8 cellular contexts compared by ENCODE assay signal in genomic region chr10:98467506-98468318, GRCh38. TPM values are rescaled to one million over a fixed set of nuclear protein-coding genes. Genes with fewer than 3 reads are reported as not detected.
A peak's percentile ranks its signal among the peaks of the same experiment; 100 is the strongest.
DNase-seq lines count a peak whose midpoint lies in the region; ATAC-seq and TF ChIP-seq lines count a peak whose summit lies in the region.

No MANE protein-coding gene starts in this region.

- peak overlapping the region; percentile 59 to 77; a peak in 3 of 5 replicates for H3K4me3 Mint-ChIP-seq in H9
- peak overlapping the region; percentile 96 for H3K4me3 Mint-ChIP-seq in activated naive CD8-positive, alpha-beta T cell

- intact Hi-C loops in Right ventricle myocardium superior (cut with DNase I) (loop anchor here (5.0 to 10.0 kb wide), 2 partner anchors 197 to 780 kb away; no protein-coding TSS in a partner anchor), ovary (cut with DNase I) (loop anchor here (5.0 to 10.0 kb wide), 4 partner anchors 200 to 780 kb away; partner anchors contain the start of gene HPSE2 (in 1 of the 4))

- ATAC-seq in Right ventricle myocardium superior (ENCODE audit: poor library complexity) (peak; percentile 97), upper lobe of left lung (ENCODE audit: low FRiP score in 2 of 2) (peak; percentile 93 to 98)

- H2BK15ac ChIP-seq in H9 (ENCODE audit: low read depth, low read length): no peak overlapping the region

- H3K4me3 ChIP-seq in ovary (peak overlapping the region; percentile 45), upper lobe of left lung (peak overlapping the region; percentile 41 to 68 (median 49))

- H3K27me3 ChIP-seq in H9 (ENCODE audit: insufficient read depth, low read length) (no peaks in the 10 kb centered on the region), ovary (no peaks in the 10 kb centered on the region), upper lobe of left lung (no peaks in the 10 kb centered on the region)

- H3T11ph ChIP-seq in H9 (ENCODE audit: low read length): no peak overlapping the region

- no peaks in the 10 kb centered on the region; the same call in 1 of the 2 replicates for H3K4me1 ChIP-seq in H9 (ENCODE audit: insufficient read depth, low read length)
- peaks cover 9% of the 10 kb centered on the region for H3K4me1 ChIP-seq in ovary (ENCODE audit: insufficient read depth)
- H3K4me1 ChIP-seq in upper lobe of left lung: peaks cover 3 to 13% (median 7%) of the 10 kb centered on the region in 4 donors

- no peak overlapping the region for H2AFZ ChIP-seq in H9 (ENCODE audit: low read length)

- H3K4me1 Mint-ChIP-seq in H9: peaks cover 27 to 35% of the 10 kb centered on the region in 2 experiments
- peaks cover 2% of the 10 kb centered on the region for H3K4me1 Mint-ChIP-seq in activated naive CD8-positive, alpha-beta T cell (ENCODE audit: low read depth)

- H3K27ac ChIP-seq in H9 (ENCODE audit: insufficient read length, low read depth, low read length) (no peak overlapping the region), ovary (no peak overlapping the region), upper lobe of left lung (no peak overlapping the region)

- no peaks in the 10 kb centered on the region for H3K23me2 ChIP-seq in H9 (ENCODE audit: insufficient read length, low read depth, low read length, poor library complexity, severe bottlenecking)

- no peak overlapping the region for H2BK20ac ChIP-seq in H9 (ENCODE audit: low read depth, low read length, poor library complexity, severe bottlenecking)

- WGBS in H9 (ENCODE audit: extremely low coverage, insufficient read length, low lambda C conversion rate): no CpG with 5 or more reads among the region's 44 CpGs
- WGBS in ovary, 3 donors: 3 to 5% (median 4%) methylated on average over 44 of the region's 44 CpGs
- WGBS in upper lobe of left lung, 2 donors: 3 to 5% methylated on average over 7 to 38 of the region's 44 CpGs

- no peak overlapping the region for H3K56ac ChIP-seq in H9 (ENCODE audit: insufficient read length, low read depth, low read length)

- no peak overlapping the region for H3K9ac ChIP-seq in H9 (ENCODE audit: extremely low read depth, insufficient read length, low read length)

- no peak for TF ChIP-seq EP300 in ovary (IDR thresholded peaks at IDR 0.05)
- TF ChIP-seq EP300 in upper lobe of left lung (IDR thresholded peaks at IDR 0.05): no peak

- H3K4ac ChIP-seq in H9 (ENCODE audit: low read depth, low read length): no peak overlapping the region

- no peak overlapping the region for H3K23ac ChIP-seq in H9 (ENCODE audit: insufficient read length, low read depth, low read length)

- no peaks in the 10 kb centered on the region for H3K79me2 ChIP-seq in H9 (ENCODE audit: insufficient read depth, low read length)

- H4K5ac ChIP-seq in H9 (ENCODE audit: insufficient read length, low read depth, low read length): no peak overlapping the region

- peak; percentile 69 for DNase-seq in GM04504 (ENCODE audit: low read depth)
- DNase-seq in H9: peak; percentile 79
- peak; percentile 92 for DNase-seq in LoVo (ENCODE audit: low spot score)
- DNase-seq in SK-N-DZ (ENCODE audit: low spot score): peak; percentile 74
- peak; percentile 74 for DNase-seq in Right ventricle myocardium superior
- peak; percentile 68 to 77 (median 72) for DNase-seq in ovary
- peak; percentile 83 to 86 for DNase-seq in upper lobe of left lung

- H3K27ac Mint-ChIP-seq in H9: no peak overlapping the region; a peak in 1 of 7 replicates
- peak overlapping the region; percentile 79 for H3K27ac Mint-ChIP-seq in activated naive CD8-positive, alpha-beta T cell

- no peaks in the 10 kb centered on the region for H3K79me1 ChIP-seq in H9 (ENCODE audit: insufficient read depth, low read depth, low read length, poor library complexity, severe bottlenecking)

- no peaks in the 10 kb centered on the region; a peak in 1 of 7 replicates for H3K36me3 Mint-ChIP-seq in H9 (ENCODE audit: insufficient read depth in 1 of 3, low read depth in 3 of 3)
- no peaks in the 10 kb centered on the region for H3K36me3 Mint-ChIP-seq in activated naive CD8-positive, alpha-beta T cell

- peak; percentile 92 for TF ChIP-seq CTCF in H9 (conservative IDR thresholded peaks at IDR 0.05)
- TF ChIP-seq CTCF in ovary (IDR thresholded peaks at IDR 0.05): peak; percentile 65 to 67 (median 66)
- TF ChIP-seq CTCF in upper lobe of left lung (IDR thresholded peaks at IDR 0.05): peak; percentile 71 to 91 (median 82)

- no peak overlapping the region for H4K8ac ChIP-seq in H9 (replicated peaks; ENCODE audit: insufficient read length, low read depth, low read length)

- no peaks in the 10 kb centered on the region for H3K36me3 ChIP-seq in ovary
- no peaks in the 10 kb centered on the region for H3K36me3 ChIP-seq in upper lobe of left lung

- H3K9me3 Mint-ChIP-seq in H9: no peaks in the 10 kb centered on the region
- no peaks in the 10 kb centered on the region for H3K9me3 Mint-ChIP-seq in activated naive CD8-positive, alpha-beta T cell (ENCODE audit: low read depth)

- no peak overlapping the region for H4K91ac ChIP-seq in H9 (ENCODE audit: insufficient read length, low read depth, low read length)

- H2AK5ac ChIP-seq in H9 (ENCODE audit: insufficient read length, low read length): no peak overlapping the region

- TF ChIP-seq POLR2A in ovary (IDR thresholded peaks at IDR 0.05) (no peak), upper lobe of left lung (IDR thresholded peaks at IDR 0.05) (no peak)

- no peak overlapping the region for H3K18ac ChIP-seq in H9 (ENCODE audit: insufficient read length, low read depth, low read length)

- H3K4me2 ChIP-seq in H9 (ENCODE audit: insufficient read depth, insufficient read length, low read length): no peak overlapping the region

- no peak overlapping the region for H3K14ac ChIP-seq in H9 (ENCODE audit: insufficient read depth, low read length)

- H2BK5ac ChIP-seq in H9 (ENCODE audit: insufficient read length, low read length): no peak overlapping the region

- no peaks in the 10 kb centered on the region for H4K20me1 ChIP-seq in H9 (ENCODE audit: control insufficient read depth, insufficient read depth, insufficient read length)

- H2BK12ac ChIP-seq in H9 (ENCODE audit: insufficient read length, low read depth, low read length): no peak overlapping the region

- no peak overlapping the region for H2BK120ac ChIP-seq in H9 (ENCODE audit: low read depth, low read length, poor library complexity, severe bottlenecking)

- H3K9me3 ChIP-seq in H9 (ENCODE audit: control insufficient read depth, low read depth, low read length) (no peaks in the 10 kb centered on the region), ovary (no peaks in the 10 kb centered on the region), upper lobe of left lung (no peaks in the 10 kb centered on the region)

- peaks cover 29% of the 10 kb centered on the region for H3K27me3 Mint-ChIP-seq in H9 (ENCODE audit: low read depth)
- H3K27me3 Mint-ChIP-seq in activated naive CD8-positive, alpha-beta T cell: peaks cover 6% of the 10 kb centered on the region

RNA-seq across cellular contexts. Expression of gene HPS1, which starts 21.0 kb away (rescaled TPM):
- 46.8 and 47.4 TPM in 2 replicates for total RNA-seq in H9 (2021)
- 2.0 and 2.2 TPM in 2 replicates for polyA plus RNA-seq in SK-N-DZ (2014; cell fraction: cytosol; rRNA removed)
- 5.9 and 7.8 TPM in 2 replicates for polyA plus RNA-seq in SK-N-DZ (2014; cell fraction: nucleus; rRNA removed)
- total RNA-seq in Right ventricle myocardium superior: 25.6 TPM
- total RNA-seq in ovary: 10 to 100 TPM; 32.1 to 56.8 (median 44.0) TPM
- 10 to 100 TPM; 33.0 to 36.3 TPM for polyA plus RNA-seq in ovary
- total RNA-seq in upper lobe of left lung: 100 to 1,000 TPM in 2 of 6 donors, 10 to 100 TPM in 4; 45.8 to 103 (median 87.0) TPM

RNA-seq across cellular contexts. Expression of gene PYROXD2, which starts 52.7 kb away (rescaled TPM):
- 2.1 and 5.3 TPM in 2 replicates for total RNA-seq in H9 (2021)
- polyA plus RNA-seq in SK-N-DZ (2014; cell fraction: cytosol; rRNA removed): 1.8 and 3.5 TPM in 2 replicates
- polyA plus RNA-seq in SK-N-DZ (2014; cell fraction: nucleus; rRNA removed): 10.3 and 13.7 TPM in 2 replicates
- total RNA-seq in Right ventricle myocardium superior: 8.4 TPM
- total RNA-seq in ovary: 10 to 100 TPM in 5 of 7 donors, 1 to 10 TPM in 2; 4.6 to 14.1 (median 10.3) TPM
- polyA plus RNA-seq in ovary: 1 to 10 TPM; 8.8 to 8.9 TPM
- 10 to 100 TPM in 3 of 6 donors, 1 to 10 TPM in 3; 6.5 to 29.3 (median 9.3) TPM for total RNA-seq in upper lobe of left lung
